ENCODE assay signal across 26 cellular contexts in the genomic region with DNA sequence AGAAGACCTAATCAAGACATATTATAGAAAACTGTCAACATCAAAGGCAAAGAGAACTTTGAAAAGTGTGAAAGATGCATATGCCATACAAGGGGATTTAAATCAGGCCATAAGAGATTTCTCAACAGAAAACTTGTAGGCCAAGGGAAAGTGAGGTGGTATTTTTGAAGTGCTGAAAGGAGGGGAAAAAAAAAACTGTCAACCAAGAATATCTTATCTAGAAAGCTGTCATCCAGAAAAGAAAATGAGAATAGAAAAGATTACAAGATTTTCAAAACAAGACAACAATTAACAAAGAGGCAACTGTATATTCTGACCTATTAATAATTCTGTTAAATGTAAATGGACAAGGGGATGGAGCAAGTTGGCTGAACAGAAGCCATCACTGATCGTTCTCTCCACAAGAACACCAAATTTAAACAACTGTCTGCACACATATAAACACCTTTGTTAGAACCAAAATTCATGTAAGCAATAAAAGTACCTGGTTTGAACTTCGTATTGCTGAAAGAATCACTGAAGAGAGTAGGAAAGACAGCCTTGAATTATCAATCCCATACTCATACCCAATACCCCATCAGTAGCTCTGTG.
"Had no signal": no experiment of that assay in that cellular context is flagged by ENCODE, and none has a peak within 500 bp of the region (broad histone marks: within the 10 kb centered on the region; RNA-seq: fewer than 3 reads in every experiment).

No MANE protein-coding gene starts in this region.

- DNase-seq: colonic mucosa; cortex of kidney; dermis blood vessel endothelial cell; dorsolateral prefrontal cortex; effector CD4-positive, alpha-beta T cell; effector CD8-positive, alpha-beta T cell; effector memory CD4-positive, alpha-beta T cell; effector memory CD8-positive, alpha-beta T cell; endodermal cell; erythroblast; esophagus squamous epithelium; foreskin fibroblast; foreskin keratinocyte; foreskin melanocyte; gastrocnemius medialis; glutamatergic neuron; head of caudate nucleus; heart left ventricle; heart right ventricle had no signal

- H3K4me3 ChIP-seq: colonic mucosa, coronary artery, dorsolateral prefrontal cortex, esophagus muscularis mucosa, esophagus squamous epithelium, gastrocnemius medialis, gastroesophageal sphincter, heart left ventricle, heart right ventricle, hepatocyte had no signal

- H3K9me3 ChIP-seq: colonic mucosa, gastrocnemius medialis had no signal

- H3K79me2 ChIP-seq: hepatocyte had no signal

- H3K27me3 Mint-ChIP-seq: dendritic cell treated with granulocyte-macrophage colony-stimulating factor and Interleukin-4, amounts not matched to agents 40 ng/mL and 50 ng/mL, for 4 days; effector memory CD8-positive, alpha-beta T cell had no signal

- H2AFZ ChIP-seq: hepatocyte had no signal

- H3K4me3 Mint-ChIP-seq: dendritic cell treated with granulocyte-macrophage colony-stimulating factor and Interleukin-4, amounts not matched to agents 40 ng/mL and 50 ng/mL, for 4 days; effector memory CD8-positive, alpha-beta T cell; endodermal cell had no signal

- H3K4me2 ChIP-seq: hepatocyte had no signal

- H3K36me3 ChIP-seq: colonic mucosa, esophagus muscularis mucosa, esophagus squamous epithelium, gastrocnemius medialis, gastroesophageal sphincter, heart left ventricle, heart right ventricle had no signal

- H3K4me1 Mint-ChIP-seq: endodermal cell had no signal

- ATAC-seq: effector memory CD8-positive, alpha-beta T cell; esophagus mucosa; foreskin keratinocyte; gastrocnemius medialis; gastroesophageal sphincter; heart left ventricle; heart right ventricle had no signal

- H3K27ac ChIP-seq: colonic mucosa, coronary artery, dorsolateral prefrontal cortex, epithelial cell of prostate, esophagus muscularis mucosa, esophagus squamous epithelium, foreskin keratinocyte, gastrocnemius medialis, gastroesophageal sphincter, heart left ventricle, heart right ventricle, hepatocyte had no signal

- H3K27ac Mint-ChIP-seq: dendritic cell treated with granulocyte-macrophage colony-stimulating factor and Interleukin-4, amounts not matched to agents 40 ng/mL and 50 ng/mL, for 4 days; effector memory CD8-positive, alpha-beta T cell; endodermal cell had no signal

- H3K4me1 ChIP-seq: colonic mucosa, esophagus muscularis mucosa, esophagus squamous epithelium, foreskin keratinocyte, gastrocnemius medialis, gastroesophageal sphincter, heart left ventricle, heart right ventricle had no signal

- H3K27me3 ChIP-seq: colonic mucosa, dorsolateral prefrontal cortex, esophagus muscularis mucosa, esophagus squamous epithelium, foreskin keratinocyte, gastrocnemius medialis, gastroesophageal sphincter, heart left ventricle, heart right ventricle, hepatocyte had no signal
